13 cellular contexts compared by ENCODE assay signal in the genomic region with DNA sequence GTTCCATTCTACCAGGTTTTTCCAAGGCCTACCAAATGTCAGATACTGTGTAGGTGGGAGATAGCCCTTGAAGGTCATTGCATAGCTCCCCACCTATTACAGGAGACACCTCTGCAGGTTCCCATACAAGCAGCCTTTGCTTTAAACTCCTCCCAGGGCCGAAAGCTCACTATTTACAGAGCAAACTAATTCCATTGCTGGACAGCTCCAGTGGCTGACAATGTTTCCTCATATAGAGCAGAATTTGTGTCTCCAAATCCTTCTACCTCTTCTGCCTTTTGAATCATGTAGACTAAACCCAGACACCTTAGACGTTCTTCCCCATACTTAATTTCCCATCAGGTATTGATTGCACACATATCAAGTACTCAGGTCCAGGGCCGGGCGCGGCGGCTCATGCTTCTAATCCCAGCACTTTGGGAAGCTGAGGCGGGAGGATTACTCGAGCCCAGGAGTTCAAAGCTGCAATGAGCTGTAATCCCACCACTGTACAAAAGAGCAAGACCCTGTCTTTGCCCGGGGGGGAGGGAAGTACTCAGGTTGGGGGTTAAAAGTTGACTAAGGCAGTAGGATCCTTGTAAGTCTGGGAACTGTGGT. TPM values are rescaled to one million over a fixed set of nuclear protein-coding genes. Genes with fewer than 3 reads are reported as not detected.
A peak's percentile ranks its signal among the peaks of the same experiment; 100 is the strongest.
DNase-seq lines count a peak whose midpoint lies in the region; ATAC-seq, FAIRE-seq and TF ChIP-seq lines count a peak whose summit lies in the region.
"Had no signal": no experiment of that assay in that cellular context is flagged by ENCODE, and none has a peak within 500 bp of the region (broad histone marks: within the 10 kb centered on the region; RNA-seq: fewer than 3 reads in every experiment).

No MANE protein-coding gene starts in this region.

- peaks cover 2% of the 10 kb centered on the region for H3K36me3 Mint-ChIP-seq in activated naive CD4-positive, alpha-beta T cell treated with anti-CD3 and anti-CD28 coated beads, Interleukin-2, amount 10 ng/mL, durations not matched to agents 7 days and 5 days
- no peaks in the 10 kb centered on the region for H3K36me3 Mint-ChIP-seq in activated B cell treated with CpG ODN at 0.5 μM for 24 hours (ENCODE audit: low read depth)

- H3K27ac Mint-ChIP-seq in activated naive CD4-positive, alpha-beta T cell treated with anti-CD3 and anti-CD28 coated beads, Interleukin-2, amount 10 ng/mL, durations not matched to agents 7 days and 5 days: peak overlapping the region; percentile 12
- H3K27ac Mint-ChIP-seq in activated B cell treated with CpG ODN at 0.5 μM for 24 hours: no peak overlapping the region
- no peak overlapping the region for H3K27ac Mint-ChIP-seq in stimulated activated naive CD8-positive, alpha-beta T cell treated with anti-CD3 and anti-CD28 coated beads, Interleukin-15, amount 100 ng/mL, for 72 hours

- DNase-seq in activated naive CD4-positive, alpha-beta T cell treated with anti-CD3 and anti-CD28 coated beads, Interleukin-2, amount 10 ng/mL, durations not matched to agents 7 days and 5 days: no peak
- no peak for DNase-seq in activated naive CD4-positive, alpha-beta T cell (lab: John Stamatoyannopoulos, UW)
- no peak for DNase-seq in activated B cell treated with CpG ODN at 0.5 μM for 24 hours
- peak; percentile 19 for DNase-seq in fibroblast of pulmonary artery (ENCODE audit: low read depth)
- DNase-seq in stimulated activated naive CD8-positive, alpha-beta T cell treated with anti-CD3 and anti-CD28 coated beads, Interleukin-15, amount 100 ng/mL, for 72 hours: no peak
- DNase-seq in H54 (ENCODE audit: insufficient read length, low spot score): no peak
- DNase-seq in SHP77 treated with DMSO at 0.1 percent for 48 hours (lab: John Stamatoyannopoulos, UW): no peak
- no peak for DNase-seq in mucosa of descending colon
- DNase-seq: activated CD4-positive, alpha-beta T cell treated with anti-CD3 and anti-CD28 coated beads for 4 hours; NCI-H2081 treated with DMSO at 0.1 percent for 48 hours; RPMI8226 had no signal

- H3K9me3 ChIP-seq in mucosa of descending colon: no peaks in the 10 kb centered on the region

- ATAC-seq in activated B cell treated with CpG ODN at 0.5 μM for 24 hours (ENCODE audit: low read depth): no peak
- no peak for ATAC-seq in stimulated activated naive CD8-positive, alpha-beta T cell treated with anti-CD3 and anti-CD28 coated beads, Interleukin-15, amount 100 ng/mL, for 72 hours
- ATAC-seq in mucosa of descending colon: no peak
- ATAC-seq: sciatic nerve had no signal

- peaks cover 7% of the 10 kb centered on the region for H3K4me1 ChIP-seq in mucosa of descending colon (ENCODE audit: low read depth)

- no peak for FAIRE-seq in H54 (lab: Jason Lieb, UNC)
- FAIRE-seq: urothelium cell line had no signal

- H3K9me3 Mint-ChIP-seq in activated naive CD4-positive, alpha-beta T cell treated with anti-CD3 and anti-CD28 coated beads, Interleukin-2, amount 10 ng/mL, durations not matched to agents 7 days and 5 days: no peaks in the 10 kb centered on the region
- H3K9me3 Mint-ChIP-seq in activated B cell treated with CpG ODN at 0.5 μM for 24 hours: peaks cover 4% of the 10 kb centered on the region
- no peaks in the 10 kb centered on the region for H3K9me3 Mint-ChIP-seq in stimulated activated naive CD8-positive, alpha-beta T cell treated with anti-CD3 and anti-CD28 coated beads, Interleukin-15, amount 100 ng/mL, for 72 hours

- peaks cover 47% of the 10 kb centered on the region for H3K27me3 Mint-ChIP-seq in activated naive CD4-positive, alpha-beta T cell treated with anti-CD3 and anti-CD28 coated beads, Interleukin-2, amount 10 ng/mL, durations not matched to agents 7 days and 5 days
- peaks cover 33% of the 10 kb centered on the region for H3K27me3 Mint-ChIP-seq in activated B cell treated with CpG ODN at 0.5 μM for 24 hours
- peaks cover 46% of the 10 kb centered on the region for H3K27me3 Mint-ChIP-seq in stimulated activated naive CD8-positive, alpha-beta T cell treated with anti-CD3 and anti-CD28 coated beads, Interleukin-15, amount 100 ng/mL, for 72 hours

- CTCF ChIA-PET in activated naive CD4-positive, alpha-beta T cell treated with anti-CD3 and anti-CD28 coated beads, Interleukin-2, amount 10 ng/mL, durations not matched to agents 7 days and 5 days (lab: Charles Lee): no interaction called here
- CTCF ChIA-PET in activated B cell treated with CpG ODN at 0.5 μM for 24 hours (lab: Charles Lee): no interaction called here

- POLR2A ChIA-PET in activated B cell treated with CpG ODN at 0.5 μM for 24 hours (lab: Charles Lee): no interaction called here

- H3K4me1 Mint-ChIP-seq in activated naive CD4-positive, alpha-beta T cell treated with anti-CD3 and anti-CD28 coated beads, Interleukin-2, amount 10 ng/mL, durations not matched to agents 7 days and 5 days: peaks cover 14% of the 10 kb centered on the region
- H3K4me1 Mint-ChIP-seq in activated B cell treated with CpG ODN at 0.5 μM for 24 hours: peaks cover 12% of the 10 kb centered on the region
- peaks cover 13% of the 10 kb centered on the region for H3K4me1 Mint-ChIP-seq in stimulated activated naive CD8-positive, alpha-beta T cell treated with anti-CD3 and anti-CD28 coated beads, Interleukin-15, amount 100 ng/mL, for 72 hours

- no peak overlapping the region for H3K4me3 ChIP-seq in fibroblast of pulmonary artery (replicated peaks; ENCODE audit: low read depth, low read length)
- H3K4me3 ChIP-seq in mucosa of descending colon: no peak overlapping the region

- peak overlapping the region; percentile 53 for H3K4me3 Mint-ChIP-seq in activated naive CD4-positive, alpha-beta T cell treated with anti-CD3 and anti-CD28 coated beads, Interleukin-2, amount 10 ng/mL, durations not matched to agents 7 days and 5 days
- H3K4me3 Mint-ChIP-seq in activated B cell treated with CpG ODN at 0.5 μM for 24 hours: peak overlapping the region; percentile 21
- H3K4me3 Mint-ChIP-seq in stimulated activated naive CD8-positive, alpha-beta T cell treated with anti-CD3 and anti-CD28 coated beads, Interleukin-15, amount 100 ng/mL, for 72 hours: peak overlapping the region; percentile 12 to 73

- no peak for TF ChIP-seq CTCF in activated B cell treated with CpG ODN at 0.5 μM for 24 hours (IDR thresholded peaks at IDR 0.05)
- no peak for TF ChIP-seq CTCF in fibroblast of pulmonary artery (IDR thresholded peaks at IDR 0.05; ENCODE audit: low read length, missing control alignments)
- no peak for TF ChIP-seq CTCF in mucosa of descending colon (IDR thresholded peaks at IDR 0.05)

- intact Hi-C loops in activated B cell treated with CpG ODN at 0.5 μM for 24 hours (cut with micrococcal nuclease): no loop called here
- intact Hi-C loops in mucosa of descending colon (cut with DNase I, micrococcal nuclease): no loop called here

- no peak for TF ChIP-seq POLR2A in H54 (IDR thresholded peaks at IDR 0.05; ENCODE audit: low read depth, low read length)

- no peaks in the 10 kb centered on the region for H3K36me3 ChIP-seq in mucosa of descending colon (ENCODE audit: low read depth)

RNA-seq across cellular contexts. Expression of a gene that starts 2.1 kb away (rescaled TPM):
- 0.02 TPM in 1 of 2 replicates, not detected in the other for total RNA-seq in activated B cell treated with CpG ODN at 0.5 μM for 24 hours
- 1 to 10 TPM in 1 of 3 donors, under 1 TPM in 2; 0.24 to 1.2 (median 0.38) TPM for total RNA-seq in mucosa of descending colon
- total RNA-seq: sciatic nerve had no signal
